Comparison of ENCODE assay signal across 23 cellular contexts in genomic region chr20:8315639-8316573, GRCh38.
"Had no signal": no experiment of that assay in that cellular context is flagged by ENCODE, and none has a peak within 500 bp of the region (broad histone marks: within the 10 kb centered on the region; RNA-seq: fewer than 3 reads in every experiment).

No MANE protein-coding gene starts in this region.

- H3K9me3 ChIP-seq: neutrophil, ovary had no signal

- H3K9me3 Mint-ChIP-seq: activated naive CD8-positive, alpha-beta T cell treated with anti-CD3 and anti-CD28 coated beads for 36 hours; activated T-cell treated with anti-CD3 and anti-CD28 coated beads, Interleukin-2, amount 50 U/mL, for 24 hours; activated T-helper 2 cell treated with anti-CD3 and anti-CD28 coated beads, Interferon-gamma antibody, Interleukin-2, Interleukin-4, amounts not matched to agents 10 μg/mL and 5 μg/mL and 100 μg/mL, durations not matched to agents 14 hours and 24 hours and 36 hours; naive thymus-derived CD8-positive, alpha-beta T cell; WTC11 had no signal

- H3K36me3 Mint-ChIP-seq: activated naive CD8-positive, alpha-beta T cell treated with anti-CD3 and anti-CD28 coated beads for 36 hours; mesothelial cell of epicardium; naive thymus-derived CD8-positive, alpha-beta T cell; WTC11 had no signal

- ATAC-seq: left cardiac atrium; naive thymus-derived CD8-positive, alpha-beta T cell; right cardiac atrium; stimulated activated naive CD8-positive, alpha-beta T cell treated with anti-CD3 and anti-CD28 coated beads, Interleukin-15, Interleukin-2, amounts not matched to agents 100 U/mL and 50 U/mL, for 24 hours; WTC11 had no signal

- H3K4me3 Mint-ChIP-seq: activated naive CD8-positive, alpha-beta T cell treated with anti-CD3 and anti-CD28 coated beads for 36 hours; activated T-cell treated with anti-CD3 and anti-CD28 coated beads, Interleukin-2, amount 50 U/mL, for 24 hours; mesothelial cell of epicardium; naive thymus-derived CD8-positive, alpha-beta T cell; WTC11 had no signal

- H3K27ac ChIP-seq: coronary artery, esophagus muscularis mucosa, neutrophil, ovary had no signal

- H3K27ac Mint-ChIP-seq: activated naive CD8-positive, alpha-beta T cell treated with anti-CD3 and anti-CD28 coated beads for 36 hours; activated T-cell treated with anti-CD3 and anti-CD28 coated beads, Interleukin-2, amount 50 U/mL, for 24 hours; activated T-helper 2 cell treated with anti-CD3 and anti-CD28 coated beads, Interferon-gamma antibody, Interleukin-2, Interleukin-4, amounts not matched to agents 10 μg/mL and 5 μg/mL and 100 μg/mL, durations not matched to agents 14 hours and 24 hours and 36 hours; mesothelial cell of epicardium; WTC11 had no signal

- DNase-seq: activated CD8-positive, alpha-beta memory T cell treated with anti-CD3 and anti-CD28 coated beads for 24 hours; activated CD8-positive, alpha-beta memory T cell treated with anti-CD3 and anti-CD28 coated beads, Interleukin-2, amount 50 U/mL, for 4 hours; activated naive CD4-positive, alpha-beta T cell treated with Interleukin-2 at 50 U/mL for 16 hours; activated naive CD8-positive, alpha-beta T cell treated with anti-CD3 and anti-CD28 coated beads for 36 hours; activated T-cell treated with anti-CD3 and anti-CD28 coated beads, Interleukin-2, amount 50 U/mL, for 24 hours; cerebellar nuclear complex; glutamatergic neuron; hippocampal formation; left cardiac atrium; mammary epithelial cell; naive thymus-derived CD8-positive, alpha-beta T cell; ovary; right cardiac atrium; stimulated activated CD4-positive, alpha-beta T cell treated with anti-CD3 and anti-CD28 coated beads, Interleukin-12 subunit alpha, Interleukin-12 subunit beta, amount 100 ng/mL, for 4 hours; stimulated activated CD4-positive, alpha-beta T cell treated with anti-CD3 and anti-CD28 coated beads, Interleukin-4, amount 100 ng/mL, for 4 hours; stimulated activated naive CD8-positive, alpha-beta T cell treated with anti-CD3 and anti-CD28 coated beads, Interleukin-15, Interleukin-2, amounts not matched to agents 100 U/mL and 50 U/mL, for 24 hours; T-helper 9 cell had no signal

- H3K36me3 ChIP-seq: esophagus muscularis mucosa, neutrophil, ovary had no signal

- H3K4me3 ChIP-seq: coronary artery, esophagus muscularis mucosa, ovary had no signal

- H3K4me1 Mint-ChIP-seq: activated naive CD8-positive, alpha-beta T cell treated with anti-CD3 and anti-CD28 coated beads for 36 hours; naive thymus-derived CD8-positive, alpha-beta T cell had no signal

- H3K27me3 ChIP-seq: esophagus muscularis mucosa, neutrophil, ovary had no signal
